Comparison of ENCODE assay signal across 10 cellular contexts in genomic region chr1:98940069-98940468, GRCh38.
"Had no signal": no experiment of that assay in that cellular context is flagged by ENCODE, and none has a peak within 500 bp of the region (broad histone marks: within the 10 kb centered on the region; RNA-seq: fewer than 3 reads in every experiment).

No MANE protein-coding gene starts in this region.

- H3K9me3 ChIP-seq: ascending aorta, esophagus muscularis mucosa, tibial artery, vagina had no signal

- H3K36me3 ChIP-seq: ascending aorta, esophagus muscularis mucosa, tibial artery, vagina had no signal

- H3K4me1 ChIP-seq: ascending aorta, esophagus muscularis mucosa, tibial artery, vagina had no signal

- H3K4me3 ChIP-seq: ascending aorta, esophagus muscularis mucosa, tibial artery, vagina had no signal

- DNase-seq: activated CD4-positive, alpha-beta T cell treated with anti-CD3 and anti-CD28 coated beads, Interleukin-2, amount 50 U/mL, for 1 hour; activated CD8-positive, alpha-beta memory T cell treated with anti-CD3 and anti-CD28 coated beads for 24 hours; glutamatergic neuron; left ventricle myocardium superior; mesenchymal stem cell; stimulated activated naive CD4-positive, alpha-beta T cell; tibial artery had no signal

- H3K27me3 ChIP-seq: ascending aorta, esophagus muscularis mucosa, tibial artery, vagina had no signal

- H3K27ac ChIP-seq: ascending aorta, esophagus muscularis mucosa, tibial artery, vagina had no signal
